ENCODE assay signal across 1 cellular context in the genomic region with DNA sequence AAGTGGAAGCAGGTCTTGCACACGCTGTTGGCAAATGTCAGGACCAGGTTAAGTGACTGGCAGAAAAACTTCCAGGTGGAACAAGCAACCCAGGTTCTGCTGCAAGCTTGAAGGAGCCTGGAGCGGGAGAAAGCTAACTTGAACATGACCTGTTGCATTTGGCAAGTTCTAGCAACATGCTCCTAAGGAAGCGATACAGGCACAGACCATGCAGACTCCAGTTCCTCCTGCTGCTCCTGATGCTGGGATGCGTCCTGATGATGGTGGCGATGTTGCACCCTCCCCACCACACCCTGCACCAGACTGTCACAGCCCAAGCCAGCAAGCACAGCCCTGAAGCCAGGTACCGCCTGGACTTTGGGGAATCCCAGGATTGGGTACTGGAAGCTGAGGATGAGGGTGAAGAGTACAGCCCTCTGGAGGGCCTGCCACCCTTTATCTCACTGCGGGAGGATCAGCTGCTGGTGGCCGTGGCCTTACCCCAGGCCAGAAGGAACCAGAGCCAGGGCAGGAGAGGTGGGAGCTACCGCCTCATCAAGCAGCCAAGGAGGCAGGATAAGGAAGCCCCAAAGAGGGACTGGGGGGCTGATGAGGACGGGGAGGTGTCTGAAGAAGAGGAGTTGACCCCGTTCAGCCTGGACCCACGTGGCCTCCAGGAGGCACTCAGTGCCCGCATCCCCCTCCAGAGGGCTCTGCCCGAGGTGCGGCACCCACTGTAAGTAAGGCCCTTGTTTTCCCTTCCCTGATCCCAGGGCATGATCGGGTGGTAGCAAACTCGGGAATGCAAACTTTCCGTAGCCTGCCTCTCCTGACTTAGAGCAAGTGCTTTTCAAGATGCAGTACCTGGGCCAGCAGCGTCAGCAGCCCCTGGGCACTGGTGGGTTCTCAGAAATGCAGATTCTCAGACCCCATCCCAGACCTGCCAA.
TF ChIP-seq lines count a peak whose summit lies in the region.

No MANE protein-coding gene starts in this region.

TF ChIP-seq in SK-N-SH treated with all-trans-retinoic acid at 6 μM for 48 hours, 23 proteins besides CTCF, POLR2A, EP300 and RAD21 (continued from another document):
- no peak for TF ChIP-seq PATZ1 (CRISPR knock-in tag; IDR thresholded peaks at IDR 0.05; ENCODE audit: borderline replicate concordance)
- TF ChIP-seq RARB (CRISPR knock-in tag; IDR thresholded peaks at IDR 0.05) = no peak
- no peak for TF ChIP-seq BACH2 (CRISPR knock-in tag; IDR thresholded peaks at IDR 0.05; ENCODE audit: borderline replicate concordance)
